5 cellular contexts compared by ENCODE assay signal in the genomic region with DNA sequence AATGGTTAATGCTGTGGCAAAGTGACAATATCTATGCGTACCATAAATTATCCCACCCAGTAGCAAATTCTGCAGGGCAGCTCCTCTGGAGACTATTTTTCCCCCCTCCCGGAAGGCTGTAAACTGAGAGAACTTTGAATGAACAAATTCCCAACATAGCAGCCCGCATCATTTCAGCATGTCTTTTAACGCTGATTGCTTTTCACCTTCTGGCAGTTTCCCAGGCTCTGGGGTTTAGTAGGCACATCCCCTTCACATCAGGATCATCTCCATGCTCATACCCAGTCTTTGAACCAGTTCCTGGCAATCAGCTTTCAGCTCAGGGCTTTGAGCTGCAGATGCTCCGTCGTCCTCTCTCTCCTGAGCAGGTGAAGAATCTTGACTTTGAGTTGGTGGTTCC.
"Had no signal": no experiment of that assay in that cellular context is flagged by ENCODE, and none has a peak within 500 bp of the region (broad histone marks: within the 10 kb centered on the region; RNA-seq: fewer than 3 reads in every experiment).

No MANE protein-coding gene starts in this region.

- H3K4me3 ChIP-seq: K562 had no signal

- DNase-seq: IMR-90, KBM-7, KG1 had no signal

- H3K27ac ChIP-seq: HL-60 had no signal
